In the genomic region with DNA sequence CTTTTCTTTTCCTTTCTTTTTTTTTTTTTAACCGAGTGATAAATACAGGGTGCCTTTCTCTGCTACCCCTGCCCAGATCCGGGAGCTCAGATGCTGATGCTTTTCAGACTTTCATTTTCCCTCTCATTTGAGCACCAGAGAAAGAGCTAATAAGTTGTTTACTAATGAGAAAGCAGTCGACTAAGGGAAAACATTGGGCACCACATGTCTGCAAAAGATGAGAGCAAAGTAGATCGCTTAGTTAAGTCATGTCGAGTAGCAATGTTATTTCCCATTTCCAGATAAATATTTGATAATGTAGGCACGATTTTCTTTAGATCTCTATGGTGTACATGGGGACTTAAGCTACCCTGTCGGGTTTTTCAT, we compare ENCODE assay signal across 1 cellular context.
TF ChIP-seq lines count a peak whose summit lies in the region.

No MANE protein-coding gene starts in this region.

TF ChIP-seq in HepG2, 621 proteins besides CTCF, POLR2A, EP300 and RAD21:
- TF ChIP-seq ZNF3 (CRISPR knock-in tag; IDR thresholded peaks at IDR 0.05) (peak; percentile 74; the same call in 1 of the 2 replicates), RNF2 (conservative IDR thresholded peaks at IDR 0.05; ENCODE audit: low read depth) (no peak), SAP130 (CRISPR knock-in tag; IDR thresholded peaks at IDR 0.05; ENCODE audit: low read depth) (peak; percentile 4; the same call in 1 of the 2 replicates), SETDB1 (CRISPR knock-in tag; IDR thresholded peaks at IDR 0.05; ENCODE audit: borderline replicate concordance) (no peak), ZNF564 (CRISPR knock-in tag; IDR thresholded peaks at IDR 0.05) (no peak)
- TF ChIP-seq, protein P1, sequence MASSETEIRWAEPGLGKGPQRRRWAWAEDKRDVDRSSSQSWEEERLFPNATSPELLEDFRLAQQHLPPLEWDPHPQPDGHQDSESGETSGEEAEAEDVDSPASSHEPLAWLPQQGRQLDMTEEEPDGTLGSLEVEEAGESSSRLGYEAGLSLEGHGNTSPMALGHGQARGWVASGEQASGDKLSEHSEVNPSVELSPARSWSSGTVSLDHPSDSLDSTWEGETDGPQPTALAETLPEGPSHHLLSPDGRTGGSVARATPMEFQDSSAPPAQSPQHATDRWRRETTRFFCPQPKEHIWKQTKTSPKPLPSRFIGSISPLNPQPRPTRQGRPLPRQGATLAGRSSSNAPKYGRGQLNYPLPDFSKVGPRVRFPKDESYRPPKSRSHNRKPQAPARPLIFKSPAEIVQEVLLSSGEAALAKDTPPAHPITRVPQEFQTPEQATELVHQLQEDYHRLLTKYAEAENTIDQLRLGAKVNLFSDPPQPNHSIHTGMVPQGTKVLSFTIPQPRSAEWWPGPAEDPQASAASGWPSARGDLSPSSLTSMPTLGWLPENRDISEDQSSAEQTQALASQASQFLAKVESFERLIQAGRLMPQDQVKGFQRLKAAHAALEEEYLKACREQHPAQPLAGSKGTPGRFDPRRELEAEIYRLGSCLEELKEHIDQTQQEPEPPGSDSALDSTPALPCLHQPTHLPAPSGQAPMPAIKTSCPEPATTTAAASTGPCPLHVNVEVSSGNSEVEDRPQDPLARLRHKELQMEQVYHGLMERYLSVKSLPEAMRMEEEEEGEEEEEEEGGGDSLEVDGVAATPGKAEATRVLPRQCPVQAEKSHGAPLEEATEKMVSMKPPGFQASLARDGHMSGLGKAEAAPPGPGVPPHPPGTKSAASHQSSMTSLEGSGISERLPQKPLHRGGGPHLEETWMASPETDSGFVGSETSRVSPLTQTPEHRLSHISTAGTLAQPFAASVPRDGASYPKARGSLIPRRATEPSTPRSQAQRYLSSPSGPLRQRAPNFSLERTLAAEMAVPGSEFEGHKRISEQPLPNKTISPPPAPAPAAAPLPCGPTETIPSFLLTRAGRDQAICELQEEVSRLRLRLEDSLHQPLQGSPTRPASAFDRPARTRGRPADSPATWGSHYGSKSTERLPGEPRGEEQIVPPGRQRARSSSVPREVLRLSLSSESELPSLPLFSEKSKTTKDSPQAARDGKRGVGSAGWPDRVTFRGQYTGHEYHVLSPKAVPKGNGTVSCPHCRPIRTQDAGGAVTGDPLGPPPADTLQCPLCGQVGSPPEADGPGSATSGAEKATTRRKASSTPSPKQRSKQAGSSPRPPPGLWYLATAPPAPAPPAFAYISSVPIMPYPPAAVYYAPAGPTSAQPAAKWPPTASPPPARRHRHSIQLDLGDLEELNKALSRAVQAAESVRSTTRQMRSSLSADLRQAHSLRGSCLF (CRISPR knock-in tag; IDR thresholded peaks at IDR 0.05; ENCODE audit: borderline replicate concordance) = no peak
- TF ChIP-seq, protein P2, sequence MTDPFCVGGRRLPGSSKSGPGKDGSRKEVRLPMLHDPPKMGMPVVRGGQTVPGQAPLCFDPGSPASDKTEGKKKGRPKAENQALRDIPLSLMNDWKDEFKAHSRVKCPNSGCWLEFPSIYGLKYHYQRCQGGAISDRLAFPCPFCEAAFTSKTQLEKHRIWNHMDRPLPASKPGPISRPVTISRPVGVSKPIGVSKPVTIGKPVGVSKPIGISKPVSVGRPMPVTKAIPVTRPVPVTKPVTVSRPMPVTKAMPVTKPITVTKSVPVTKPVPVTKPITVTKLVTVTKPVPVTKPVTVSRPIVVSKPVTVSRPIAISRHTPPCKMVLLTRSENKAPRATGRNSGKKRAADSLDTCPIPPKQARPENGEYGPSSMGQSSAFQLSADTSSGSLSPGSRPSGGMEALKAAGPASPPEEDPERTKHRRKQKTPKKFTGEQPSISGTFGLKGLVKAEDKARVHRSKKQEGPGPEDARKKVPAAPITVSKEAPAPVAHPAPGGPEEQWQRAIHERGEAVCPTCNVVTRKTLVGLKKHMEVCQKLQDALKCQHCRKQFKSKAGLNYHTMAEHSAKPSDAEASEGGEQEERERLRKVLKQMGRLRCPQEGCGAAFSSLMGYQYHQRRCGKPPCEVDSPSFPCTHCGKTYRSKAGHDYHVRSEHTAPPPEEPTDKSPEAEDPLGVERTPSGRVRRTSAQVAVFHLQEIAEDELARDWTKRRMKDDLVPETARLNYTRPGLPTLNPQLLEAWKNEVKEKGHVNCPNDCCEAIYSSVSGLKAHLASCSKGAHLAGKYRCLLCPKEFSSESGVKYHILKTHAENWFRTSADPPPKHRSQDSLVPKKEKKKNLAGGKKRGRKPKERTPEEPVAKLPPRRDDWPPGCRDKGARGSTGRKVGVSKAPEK (CRISPR knock-in tag; IDR thresholded peaks at IDR 0.05; ENCODE audit: borderline replicate concordance) = 0 out of 2 replicates have a peak, but pooled peaks have one; percentile 1
- TF ChIP-seq, protein P3, sequence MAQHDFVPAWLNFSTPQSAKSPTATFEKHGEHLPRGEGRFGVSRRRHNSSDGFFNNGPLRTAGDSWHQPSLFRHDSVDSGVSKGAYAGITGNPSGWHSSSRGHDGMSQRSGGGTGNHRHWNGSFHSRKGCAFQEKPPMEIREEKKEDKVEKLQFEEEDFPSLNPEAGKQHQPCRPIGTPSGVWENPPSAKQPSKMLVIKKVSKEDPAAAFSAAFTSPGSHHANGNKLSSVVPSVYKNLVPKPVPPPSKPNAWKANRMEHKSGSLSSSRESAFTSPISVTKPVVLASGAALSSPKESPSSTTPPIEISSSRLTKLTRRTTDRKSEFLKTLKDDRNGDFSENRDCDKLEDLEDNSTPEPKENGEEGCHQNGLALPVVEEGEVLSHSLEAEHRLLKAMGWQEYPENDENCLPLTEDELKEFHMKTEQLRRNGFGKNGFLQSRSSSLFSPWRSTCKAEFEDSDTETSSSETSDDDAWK (CRISPR knock-in tag; IDR thresholded peaks at IDR 0.05) = no peak
